Comparison of ENCODE assay signal across 31 cellular contexts in genomic region chr22:24096401-24097115, GRCh38.
"Had no signal": no experiment of that assay in that cellular context is flagged by ENCODE, and none has a peak within 500 bp of the region (broad histone marks: within the 10 kb centered on the region; RNA-seq: fewer than 3 reads in every experiment).

No MANE protein-coding gene starts in this region.

- H3K4me3 ChIP-seq: body of pancreas, gastroesophageal sphincter, hepatocyte, pancreas, right atrium auricular region, skin epidermis, thyroid gland had no signal

- ATAC-seq: activated T-cell treated with anti-CD3 and anti-CD28 coated beads, Interleukin-2, amount 50 U/mL, for 4 hours; activated T-helper 17 cell treated with anti-CD3 and anti-CD28 coated beads, Interleukin-2, amount 50 U/mL, for 72 hours; body of pancreas; effector memory CD8-positive, alpha-beta T cell; gastroesophageal sphincter; left colon; naive thymus-derived CD8-positive, alpha-beta T cell; pancreas; stimulated activated memory B cell treated with anti-CD40 and anti-IgM and Interleukin-4, amounts not matched to agents 10 μg/mL and 1 μg/mL and 100 μg/mL, for 72 hours; stimulated activated naive CD8-positive, alpha-beta T cell treated with anti-CD3 and anti-CD28 coated beads, Interleukin-15, amount 100 ng/mL, for 72 hours had no signal

- DNase-seq: activated CD4-positive, alpha-beta memory T cell treated with anti-CD3 and anti-CD28 coated beads for 36 hours; activated CD4-positive, alpha-beta T cell treated with anti-CD3 and anti-CD28 coated beads, Interleukin-2, amount 10 ng/mL, durations not matched to agents 24 days and 14 days; activated CD4-positive, CD25-positive, alpha-beta regulatory T cell treated with anti-CD3 and anti-CD28 coated beads, Interleukin-2, amount 50 U/mL, for 72 hours; activated naive CD4-positive, alpha-beta T cell; activated T-cell treated with anti-CD3 and anti-CD28 coated beads, Interleukin-2, amount 50 U/mL, for 4 hours; anterior cingulate cortex; body of pancreas; cerebellar nuclear complex; cortex of kidney; effector memory CD8-positive, alpha-beta T cell; erythroblast; left colon; naive thymus-derived CD8-positive, alpha-beta T cell; nucleus accumbens; pancreas; stimulated activated CD4-positive, alpha-beta T cell treated with anti-CD3 and anti-CD28 coated beads, Interleukin-4, amount 100 ng/mL, for 4 hours; stimulated activated CD8-positive, alpha-beta memory T cell treated with anti-CD3 and anti-CD28 coated beads, Interleukin-4, amount 100 ng/mL, for 48 hours; stimulated activated naive CD8-positive, alpha-beta T cell treated with anti-CD3 and anti-CD28 coated beads, Interleukin-15, amount 100 ng/mL, for 72 hours; substantia nigra; T-helper 2 cell; thyroid gland had no signal

- H3K4me1 ChIP-seq: gastroesophageal sphincter had no signal

- H3K9me3 ChIP-seq: body of pancreas, gastroesophageal sphincter, pancreas, right atrium auricular region, thyroid gland had no signal

- H3K27me3 Mint-ChIP-seq: activated CD4-positive, alpha-beta memory T cell treated with anti-CD3 and anti-CD28 coated beads for 36 hours; activated CD4-positive, alpha-beta T cell treated with anti-CD3 and anti-CD28 coated beads, Interleukin-2, amount 10 ng/mL, durations not matched to agents 24 days and 14 days; activated naive CD8-positive, alpha-beta T cell; activated T-helper 17 cell treated with anti-CD3 and anti-CD28 coated beads, Interleukin-2, amount 50 U/mL, for 72 hours; effector memory CD8-positive, alpha-beta T cell; memory B cell; naive thymus-derived CD8-positive, alpha-beta T cell; stimulated activated memory B cell treated with anti-CD40 and anti-IgM and Interleukin-4, amounts not matched to agents 10 μg/mL and 1 μg/mL and 100 μg/mL, for 72 hours; stimulated activated naive CD8-positive, alpha-beta T cell treated with anti-CD3 and anti-CD28 coated beads, Interleukin-15, amount 100 ng/mL, for 72 hours had no signal

- H3K27ac Mint-ChIP-seq: activated CD4-positive, alpha-beta memory T cell treated with anti-CD3 and anti-CD28 coated beads for 36 hours; activated CD4-positive, alpha-beta T cell treated with anti-CD3 and anti-CD28 coated beads, Interleukin-2, amount 10 ng/mL, durations not matched to agents 24 days and 14 days; activated naive CD8-positive, alpha-beta T cell; activated T-helper 17 cell treated with anti-CD3 and anti-CD28 coated beads, Interleukin-2, amount 50 U/mL, for 72 hours; effector memory CD8-positive, alpha-beta T cell; memory B cell; stimulated activated memory B cell treated with anti-CD40 and anti-IgM and Interleukin-4, amounts not matched to agents 10 μg/mL and 1 μg/mL and 100 μg/mL, for 72 hours; stimulated activated naive CD8-positive, alpha-beta T cell treated with anti-CD3 and anti-CD28 coated beads, Interleukin-15, amount 100 ng/mL, for 72 hours had no signal

- H3K27me3 ChIP-seq: body of pancreas, gastroesophageal sphincter, hepatocyte, pancreas, right atrium auricular region, thyroid gland had no signal

- H3K4me3 Mint-ChIP-seq: activated CD4-positive, alpha-beta memory T cell treated with anti-CD3 and anti-CD28 coated beads for 36 hours; activated CD4-positive, alpha-beta T cell treated with anti-CD3 and anti-CD28 coated beads, Interleukin-2, amount 10 ng/mL, durations not matched to agents 24 days and 14 days; activated naive CD8-positive, alpha-beta T cell; activated T-cell treated with anti-CD3 and anti-CD28 coated beads, Interleukin-2, amount 50 U/mL, for 4 hours; activated T-helper 17 cell treated with anti-CD3 and anti-CD28 coated beads, Interleukin-2, amount 50 U/mL, for 72 hours; effector memory CD8-positive, alpha-beta T cell; memory B cell; naive thymus-derived CD8-positive, alpha-beta T cell; neural crest cell; stimulated activated memory B cell treated with anti-CD40 and anti-IgM and Interleukin-4, amounts not matched to agents 10 μg/mL and 1 μg/mL and 100 μg/mL, for 72 hours; stimulated activated naive CD8-positive, alpha-beta T cell treated with anti-CD3 and anti-CD28 coated beads, Interleukin-15, amount 100 ng/mL, for 72 hours had no signal

- H3K9me3 Mint-ChIP-seq: activated CD4-positive, alpha-beta memory T cell treated with anti-CD3 and anti-CD28 coated beads for 36 hours; activated CD4-positive, alpha-beta T cell treated with anti-CD3 and anti-CD28 coated beads, Interleukin-2, amount 10 ng/mL, durations not matched to agents 24 days and 14 days; activated T-cell treated with anti-CD3 and anti-CD28 coated beads, Interleukin-2, amount 50 U/mL, for 4 hours; activated T-helper 17 cell treated with anti-CD3 and anti-CD28 coated beads, Interleukin-2, amount 50 U/mL, for 72 hours; effector memory CD8-positive, alpha-beta T cell; memory B cell; naive thymus-derived CD8-positive, alpha-beta T cell; neural crest cell; stimulated activated memory B cell treated with anti-CD40 and anti-IgM and Interleukin-4, amounts not matched to agents 10 μg/mL and 1 μg/mL and 100 μg/mL, for 72 hours; stimulated activated naive CD8-positive, alpha-beta T cell treated with anti-CD3 and anti-CD28 coated beads, Interleukin-15, amount 100 ng/mL, for 72 hours had no signal

- H3K27ac ChIP-seq: body of pancreas, gastroesophageal sphincter, hepatocyte, pancreas, right atrium auricular region, skin epidermis, thyroid gland had no signal

- FAIRE-seq: keratinocyte, pancreas had no signal

- H3K4me1 Mint-ChIP-seq: activated CD4-positive, alpha-beta T cell treated with anti-CD3 and anti-CD28 coated beads, Interleukin-2, amount 10 ng/mL, durations not matched to agents 24 days and 14 days; activated T-helper 17 cell treated with anti-CD3 and anti-CD28 coated beads, Interleukin-2, amount 50 U/mL, for 72 hours; memory B cell; stimulated activated memory B cell treated with anti-CD40 and anti-IgM and Interleukin-4, amounts not matched to agents 10 μg/mL and 1 μg/mL and 100 μg/mL, for 72 hours; stimulated activated naive CD8-positive, alpha-beta T cell treated with anti-CD3 and anti-CD28 coated beads, Interleukin-15, amount 100 ng/mL, for 72 hours had no signal
